ENCODE assay signal across 10 cellular contexts in genomic region chr12:6084261-6084968, GRCh38. TPM values are rescaled to one million over a fixed set of nuclear protein-coding genes. Genes with fewer than 3 reads are reported as not detected.
DNase-seq lines count a peak whose midpoint lies in the region; ATAC-seq and TF ChIP-seq lines count a peak whose summit lies in the region.
"Had no signal": no experiment of that assay in that cellular context is flagged by ENCODE, and none has a peak within 500 bp of the region (broad histone marks: within the 10 kb centered on the region; RNA-seq: fewer than 3 reads in every experiment).

No MANE protein-coding gene starts in this region.

- H3F3A ChIP-seq in neural progenitor cell (ENCODE audit: low read depth): peaks cover 31% of the 10 kb centered on the region

- in situ Hi-C loops in Caki2 (cut with HindIII; ENCODE audit: low pct_unique_long_range_greater_than_20kb, low sequenced_read_pairs): loop anchor here (5.0 kb wide), 1 partner anchor 68 kb away; no protein-coding TSS in a partner anchor

- H2AFZ ChIP-seq in neural progenitor cell (replicated peaks): no peak overlapping the region

- no peaks in the 10 kb centered on the region for H3K36me3 Mint-ChIP-seq in neural progenitor cell
- no peaks in the 10 kb centered on the region for H3K36me3 Mint-ChIP-seq in activated T-cell treated with anti-CD3 and anti-CD28 coated beads, Interleukin-2, amount 50 U/mL, for 72 hours (ENCODE audit: insufficient read depth in 2 of 2)

- H3K36me3 ChIP-seq in RWPE2 (ENCODE audit: low read depth) (no peaks in the 10 kb centered on the region), neural progenitor cell (no peaks in the 10 kb centered on the region)

- peaks cover 3% of the 10 kb centered on the region for H3K27me3 Mint-ChIP-seq in neural progenitor cell (ENCODE audit: insufficient read depth, low read depth)
- H3K27me3 Mint-ChIP-seq in activated T-cell treated with anti-CD3 and anti-CD28 coated beads, Interleukin-2, amount 50 U/mL, for 72 hours (ENCODE audit: low read depth): no peaks in the 10 kb centered on the region

- peaks cover 54% of the 10 kb centered on the region for H3K4me1 Mint-ChIP-seq in neural progenitor cell
- H3K4me1 Mint-ChIP-seq in activated T-cell treated with anti-CD3 and anti-CD28 coated beads, Interleukin-2, amount 50 U/mL, for 72 hours (ENCODE audit: low read depth): peaks cover 5% of the 10 kb centered on the region

- ATAC-seq in RWPE2 (ENCODE audit: low read depth) (peak; percentile 49), GM19351 (IDR thresholded peaks at IDR 0.05; ENCODE audit: unreplicated experiment) (no peak), HG02981 (IDR thresholded peaks at IDR 0.05; ENCODE audit: unreplicated experiment) (no peak), HG03439 (IDR thresholded peaks at IDR 0.05; ENCODE audit: unreplicated experiment) (no peak)
- ATAC-seq in activated T-cell treated with anti-CD3 and anti-CD28 coated beads, Interleukin-2, amount 50 U/mL, for 72 hours (replicated peaks in 1 of 2): no peak

- H4K20me1 ChIP-seq in neural progenitor cell (ENCODE audit: low read depth): no peaks in the 10 kb centered on the region

- H3K9me3 Mint-ChIP-seq in neural progenitor cell: no peaks in the 10 kb centered on the region
- H3K9me3 Mint-ChIP-seq in activated T-cell treated with anti-CD3 and anti-CD28 coated beads, Interleukin-2, amount 50 U/mL, for 72 hours: no peaks in the 10 kb centered on the region

- H3K9me3 ChIP-seq in RWPE2 (ENCODE audit: severe bottlenecking) (no peaks in the 10 kb centered on the region), neural progenitor cell (ENCODE audit: low read depth) (no peaks in the 10 kb centered on the region)

- no peak overlapping the region for H3K4me3 ChIP-seq in RWPE2 (ENCODE audit: severe bottlenecking)
- peak overlapping the region; percentile 14 for H3K4me3 ChIP-seq in neural progenitor cell

- DNase-seq in Caki2 (ENCODE audit: low read depth) (peak; percentile 64), RWPE2 (ENCODE audit: low spot score) (no peak), glomerular visceral epithelial cell (ENCODE audit: extremely low spot score) (peak; percentile 83), neural progenitor cell (ENCODE audit: low spot score) (peak; percentile 91)
- DNase-seq in activated T-cell treated with anti-CD3 and anti-CD28 coated beads, Interleukin-2, amount 50 U/mL, for 72 hours: no peak
- DNase-seq: COR-L47; effector CD8-positive, alpha-beta T cell had no signal

- peak overlapping the region; percentile 98 for H3K27ac Mint-ChIP-seq in neural progenitor cell
- no peak overlapping the region for H3K27ac Mint-ChIP-seq in activated T-cell treated with anti-CD3 and anti-CD28 coated beads, Interleukin-2, amount 50 U/mL, for 72 hours

- peak overlapping the region; percentile 7 for H3K4me3 Mint-ChIP-seq in neural progenitor cell
- H3K4me3 Mint-ChIP-seq in activated T-cell treated with anti-CD3 and anti-CD28 coated beads, Interleukin-2, amount 50 U/mL, for 72 hours: no peak overlapping the region

- no peaks in the 10 kb centered on the region for H3K79me2 ChIP-seq in neural progenitor cell (ENCODE audit: low read depth)

- H3K27ac ChIP-seq in RWPE2 (ENCODE audit: poor library complexity, severe bottlenecking) (peak overlapping the region; percentile 21), neural progenitor cell (peak overlapping the region; percentile 80)

- H3K4me2 ChIP-seq in neural progenitor cell: peak overlapping the region; percentile 70

- H3K9ac ChIP-seq in neural progenitor cell: no peak overlapping the region

- TF ChIP-seq CTCF in RWPE2 (IDR thresholded peaks at IDR 0.05; ENCODE audit: poor library complexity, severe bottlenecking) (no peak), neural progenitor cell (IDR thresholded peaks at IDR 0.05) (no peak)

- H3K27me3 ChIP-seq in RWPE2 (ENCODE audit: insufficient read depth, poor library complexity, severe bottlenecking): no peaks in the 10 kb centered on the region
- no peaks in the 10 kb centered on the region for H3K27me3 ChIP-seq in neural progenitor cell

- peaks cover 23% of the 10 kb centered on the region for H3K4me1 ChIP-seq in RWPE2 (ENCODE audit: insufficient read depth, poor library complexity, severe bottlenecking)
- H3K4me1 ChIP-seq in neural progenitor cell: peaks cover 34% of the 10 kb centered on the region

RNA-seq across cellular contexts. Expression of gene VWF, which starts 40.1 kb away (rescaled TPM):
- total RNA-seq in Caki2 (2014; rRNA removed; shearing (Covaris generic); ENCODE audit: low replicate concordance): 0.07 TPM in 1 of 2 replicates, not detected in the other
- 8.0 and 11.3 TPM in 2 replicates for total RNA-seq in neural progenitor cell (ENCODE audit: low replicate concordance)
- total RNA-seq in activated T-cell treated with anti-CD3 and anti-CD28 coated beads, Interleukin-2, amount 50 U/mL, for 72 hours: under 1 TPM; 0.02 TPM

Comparison
In these comparisons a context has a peak if more than half of its experiments do, and no peak if none do; other contexts are left out.
1. DNase-seq: peak in Caki2 (single experiment), glomerular visceral epithelial cell (single experiment) and neural progenitor cell (single experiment); none in RWPE2 (single experiment) and activated T-cell treated with anti-CD3 and anti-CD28 coated beads, Interleukin-2, amount 50 U/mL, for 72 hours (0 of 2).